ENCODE assay signal across 23 cellular contexts in genomic region chr10:104029528-104029875, GRCh38. TPM values are rescaled to one million over a fixed set of nuclear protein-coding genes. Genes with fewer than 3 reads are reported as not detected.
A peak's percentile ranks its signal among the peaks of the same experiment; 100 is the strongest.
DNase-seq lines count a peak whose midpoint lies in the region; ATAC-seq and TF ChIP-seq lines count a peak whose summit lies in the region.
"Had no signal": no experiment of that assay in that cellular context is flagged by ENCODE, and none has a peak within 500 bp of the region (broad histone marks: within the 10 kb centered on the region; RNA-seq: fewer than 3 reads in every experiment).

No MANE protein-coding gene starts in this region.

- no peaks in the 10 kb centered on the region for H3K9me3 ChIP-seq in heart left ventricle
- H3K9me3 ChIP-seq in testis, result no peaks in the 10 kb centered on the region
- no peaks in the 10 kb centered on the region for H3K9me3 ChIP-seq in vagina
- H3K9me3 ChIP-seq: BLaER1, prostate gland, spleen had no signal

- DNase-seq in activated CD4-positive, alpha-beta T cell treated with anti-CD3 and anti-CD28 coated beads, Interleukin-2, amount 10 ng/mL, durations not matched to agents 24 days and 14 days, result peak; percentile 22
- DNase-seq in activated CD4-positive, alpha-beta T cell treated with anti-CD3 and anti-CD28 coated beads, Interleukin-2, amount 50 U/mL, for 48 hours, result no peak
- DNase-seq in heart left ventricle (peak; percentile 87 to 93 (median 89)), myocyte (ENCODE audit: low read depth) (peak; percentile 49), testis (peak; percentile 92), vagina (ENCODE audit: extremely low spot score in 2 of 2) (no peak)
- DNase-seq: activated CD4-positive, alpha-beta memory T cell treated with anti-CD3 and anti-CD28 coated beads, Interleukin-2, amount 10 ng/mL, durations not matched to agents 7 days and 5 days; activated naive CD4-positive, alpha-beta T cell treated with anti-CD3 and anti-CD28 coated beads, Interleukin-2, amount 10 ng/mL, durations not matched to agents 7 days and 5 days; activated T-cell treated with anti-CD3 and anti-CD28 coated beads, Interleukin-2, amount 50 U/mL, for 24 hours; Calu3; endodermal cell; MM.1S; SHP77; spleen; stimulated activated CD8-positive, alpha-beta memory T cell treated with anti-CD3 and anti-CD28 coated beads, Interleukin-4, amount 100 ng/mL, for 48 hours; T-cell had no signal

- H3K27me3 ChIP-seq in heart left ventricle, result no peaks in the 10 kb centered on the region
- no peaks in the 10 kb centered on the region for H3K27me3 ChIP-seq in testis
- H3K27me3 ChIP-seq in vagina, result no peaks in the 10 kb centered on the region
- H3K27me3 ChIP-seq: BLaER1, spleen had no signal

- ATAC-seq in heart left ventricle (peak; percentile 81 to 89 (median 84)), HG03378 (IDR thresholded peaks at IDR 0.05; ENCODE audit: unreplicated experiment) (no peak), GM19397 (IDR thresholded peaks at IDR 0.05; ENCODE audit: unreplicated experiment) (no peak)
- ATAC-seq: T-cell, WTC11 had no signal

- TF ChIP-seq CTCF in heart left ventricle (IDR thresholded peaks at IDR 0.05), result no peak
- no peak for TF ChIP-seq CTCF in testis (IDR thresholded peaks at IDR 0.05)
- no peak for TF ChIP-seq CTCF in vagina (IDR thresholded peaks at IDR 0.05)

- H3K27ac ChIP-seq in heart left ventricle, result peak overlapping the region in 11 of 12 donors; percentile 18 to 86 (median 81)
- peak overlapping the region; percentile 22 to 62 for H3K27ac ChIP-seq in testis
- H3K27ac ChIP-seq in vagina, result no peak overlapping the region
- H3K27ac ChIP-seq: BLaER1, prostate gland, spleen had no signal

- H3K4me3 ChIP-seq in heart left ventricle, result no peak overlapping the region
- H3K4me3 ChIP-seq in testis, result no peak overlapping the region
- H3K4me3 ChIP-seq in vagina, result no peak overlapping the region
- H3K4me3 ChIP-seq: BLaER1, prostate gland, spleen had no signal

- intact Hi-C loops in activated CD4-positive, alpha-beta T cell treated with anti-CD3 and anti-CD28 coated beads, Interleukin-2, amount 10 ng/mL, durations not matched to agents 24 days and 14 days (cut with micrococcal nuclease), result no loop called here
- intact Hi-C loops in heart left ventricle (cut with DNase I), result loop anchor here in 4 of 10 donors (2.0 to 10.0 kb wide), 3 partner anchors 91 to 145 kb away; partner anchors contain the start of gene SFR1 (in 2 of the 4)
- intact Hi-C loops in testis (cut with DNase I; ENCODE audit: low total_unique reads), result no loop called here
- intact Hi-C loops in vagina (cut with DNase I), result no loop called here

- H3K36me3 Mint-ChIP-seq in activated CD4-positive, alpha-beta T cell treated with anti-CD3 and anti-CD28 coated beads, Interleukin-2, amount 10 ng/mL, durations not matched to agents 24 days and 14 days (ENCODE audit: low read depth), result peaks cover 25% of the 10 kb centered on the region

- H3K36me3 ChIP-seq in heart left ventricle, result peaks cover 0 to 74% (median 49%) of the 10 kb centered on the region in 9 donors
- no peaks in the 10 kb centered on the region for H3K36me3 ChIP-seq in testis (ENCODE audit: low read depth, missing control alignments)
- H3K36me3 ChIP-seq in vagina, result peaks cover 0 to 62% of the 10 kb centered on the region in 2 donors
- H3K36me3 ChIP-seq: prostate gland had no signal

- 30 to 44% (median 35%) methylated on average over 6 of the region's 6 CpGs for WGBS in heart left ventricle, 4 donors
- WGBS in testis, 2 donors, result 66 to 70% methylated on average over 6 of the region's 6 CpGs

- H3K4me3 Mint-ChIP-seq in activated CD4-positive, alpha-beta T cell treated with anti-CD3 and anti-CD28 coated beads, Interleukin-2, amount 10 ng/mL, durations not matched to agents 24 days and 14 days, result no peak overlapping the region
- H3K4me3 Mint-ChIP-seq: activated CD4-positive, alpha-beta memory T cell treated with anti-CD3 and anti-CD28 coated beads, Interleukin-2, amount 10 ng/mL, durations not matched to agents 7 days and 5 days; activated naive CD4-positive, alpha-beta T cell treated with anti-CD3 and anti-CD28 coated beads, Interleukin-2, amount 10 ng/mL, durations not matched to agents 7 days and 5 days; activated T-cell treated with anti-CD3 and anti-CD28 coated beads, Interleukin-2, amount 50 U/mL, for 24 hours; endodermal cell; IgD-negative memory B cell; T-cell; WTC11 had no signal

- no peaks in the 10 kb centered on the region for H3K27me3 Mint-ChIP-seq in activated CD4-positive, alpha-beta T cell treated with anti-CD3 and anti-CD28 coated beads, Interleukin-2, amount 10 ng/mL, durations not matched to agents 24 days and 14 days
- H3K27me3 Mint-ChIP-seq: activated CD4-positive, alpha-beta memory T cell treated with anti-CD3 and anti-CD28 coated beads, Interleukin-2, amount 10 ng/mL, durations not matched to agents 7 days and 5 days; activated naive CD4-positive, alpha-beta T cell treated with anti-CD3 and anti-CD28 coated beads, Interleukin-2, amount 10 ng/mL, durations not matched to agents 7 days and 5 days; activated T-cell treated with anti-CD3 and anti-CD28 coated beads, Interleukin-2, amount 50 U/mL, for 24 hours; IgD-negative memory B cell; T-cell had no signal

- H3K4me1 Mint-ChIP-seq in activated CD4-positive, alpha-beta T cell treated with anti-CD3 and anti-CD28 coated beads, Interleukin-2, amount 10 ng/mL, durations not matched to agents 24 days and 14 days, result peaks cover 2% of the 10 kb centered on the region
- H3K4me1 Mint-ChIP-seq: activated naive CD4-positive, alpha-beta T cell treated with anti-CD3 and anti-CD28 coated beads, Interleukin-2, amount 10 ng/mL, durations not matched to agents 7 days and 5 days had no signal

- no peaks in the 10 kb centered on the region for H3K9me3 Mint-ChIP-seq in activated CD4-positive, alpha-beta T cell treated with anti-CD3 and anti-CD28 coated beads, Interleukin-2, amount 10 ng/mL, durations not matched to agents 24 days and 14 days
- H3K9me3 Mint-ChIP-seq: activated CD4-positive, alpha-beta memory T cell treated with anti-CD3 and anti-CD28 coated beads, Interleukin-2, amount 10 ng/mL, durations not matched to agents 7 days and 5 days; activated naive CD4-positive, alpha-beta T cell treated with anti-CD3 and anti-CD28 coated beads, Interleukin-2, amount 10 ng/mL, durations not matched to agents 7 days and 5 days; activated T-cell treated with anti-CD3 and anti-CD28 coated beads, Interleukin-2, amount 50 U/mL, for 24 hours; endodermal cell; IgD-negative memory B cell; T-cell; WTC11 had no signal

- H3K4me1 ChIP-seq in heart left ventricle (peaks cover 0 to 27% (median 16%) of the 10 kb centered on the region in 12 donors), testis (no peaks in the 10 kb centered on the region), vagina (no peaks in the 10 kb centered on the region)
- H3K4me1 ChIP-seq: BLaER1, prostate gland had no signal

- no peak overlapping the region for H3K27ac Mint-ChIP-seq in activated CD4-positive, alpha-beta T cell treated with anti-CD3 and anti-CD28 coated beads, Interleukin-2, amount 10 ng/mL, durations not matched to agents 24 days and 14 days
- H3K27ac Mint-ChIP-seq: activated CD4-positive, alpha-beta memory T cell treated with anti-CD3 and anti-CD28 coated beads, Interleukin-2, amount 10 ng/mL, durations not matched to agents 7 days and 5 days; activated naive CD4-positive, alpha-beta T cell treated with anti-CD3 and anti-CD28 coated beads, Interleukin-2, amount 10 ng/mL, durations not matched to agents 7 days and 5 days; activated T-cell treated with anti-CD3 and anti-CD28 coated beads, Interleukin-2, amount 50 U/mL, for 24 hours; endodermal cell; IgD-negative memory B cell; WTC11 had no signal

- TF ChIP-seq POLR2A in heart left ventricle (IDR thresholded peaks at IDR 0.05) (no peak), testis (IDR thresholded peaks at IDR 0.05) (no peak), vagina (IDR thresholded peaks at IDR 0.05) (no peak)

RNA-seq across cellular contexts. Expression of gene COL17A1, which starts 56.2 kb away (rescaled TPM):
- total RNA-seq in activated CD4-positive, alpha-beta T cell treated with anti-CD3 and anti-CD28 coated beads, Interleukin-2, amount 10 ng/mL, durations not matched to agents 24 days and 14 days, result not detected in 2 replicates
- total RNA-seq in heart left ventricle (1 to 10 TPM in 2 of 9 donors, under 1 TPM in 2, not detected in 5; 0.28 to 2.2 (median 0.86) TPM), myocyte (0.03 and 0.16 TPM in 2 replicates), testis (10 to 100 TPM in 1 of 2 donors, 1 to 10 TPM in 1; 7.1 to 30.6 TPM), vagina (149 TPM)
- polyA plus RNA-seq in heart left ventricle (under 1 TPM in 1 of 2 donors, not detected in 1; 0.37 TPM), testis (ENCODE audit: insufficient read depth, low read depth, low replicate concordance) (17.1 TPM)
- polyA plus RNA-seq in myocyte (2012), result not detected
- total RNA-seq: activated CD4-positive, alpha-beta memory T cell treated with anti-CD3 and anti-CD28 coated beads, Interleukin-2, amount 10 ng/mL, durations not matched to agents 7 days and 5 days; fibroblast of villous mesenchyme had no signal
- polyA plus RNA-seq: IgD-negative memory B cell had no signal

Comparison
In these comparisons a context has a peak if more than half of its experiments do, and no peak if none do; other contexts are left out.
1. DNase-seq: peak in activated CD4-positive, alpha-beta T cell treated with anti-CD3 and anti-CD28 coated beads, Interleukin-2, amount 10 ng/mL, durations not matched to agents 24 days and 14 days (single experiment), heart left ventricle (5 of 5), myocyte (single experiment) and testis (single experiment); none in activated CD4-positive, alpha-beta T cell treated with anti-CD3 and anti-CD28 coated beads, Interleukin-2, amount 50 U/mL, for 48 hours (0 of 2) and vagina (0 of 2).
2. ATAC-seq: peak in heart left ventricle (4 of 4); none in HG03378 (single experiment) and GM19397 (single experiment).